Comparison of ENCODE assay signal across 13 cellular contexts in genomic region chr9:132036521-132036920, GRCh38. TPM values are rescaled to one million over a fixed set of nuclear protein-coding genes. Genes with fewer than 3 reads are reported as not detected.
DNase-seq lines count a peak whose midpoint lies in the region; ATAC-seq and TF ChIP-seq lines count a peak whose summit lies in the region.
"Had no signal": no experiment of that assay in that cellular context is flagged by ENCODE, and none has a peak within 500 bp of the region (broad histone marks: within the 10 kb centered on the region; RNA-seq: fewer than 3 reads in every experiment).

No MANE protein-coding gene starts in this region.

- no peak overlapping the region for H3K23ac ChIP-seq in H9 (ENCODE audit: insufficient read length, low read depth, low read length)

- no peak overlapping the region for H2BK15ac ChIP-seq in H9 (ENCODE audit: low read depth, low read length)

- H3K23me2 ChIP-seq in H9 (ENCODE audit: insufficient read length, low read depth, low read length, poor library complexity, severe bottlenecking) = no peaks in the 10 kb centered on the region

- no peak overlapping the region for H2BK12ac ChIP-seq in H9 (ENCODE audit: insufficient read length, low read depth, low read length)

- no peak overlapping the region for H2BK120ac ChIP-seq in H9 (ENCODE audit: low read depth, low read length, poor library complexity, severe bottlenecking)

- no peaks in the 10 kb centered on the region for H3K27me3 ChIP-seq in H9 (ENCODE audit: insufficient read depth, low read length)

- no peak overlapping the region for H4K8ac ChIP-seq in H9 (replicated peaks; ENCODE audit: insufficient read length, low read depth, low read length)

- peaks cover 11% of the 10 kb centered on the region for H3K4me1 ChIP-seq in H9 (ENCODE audit: insufficient read depth, low read length)

- H3T11ph ChIP-seq in H9 (ENCODE audit: low read length) = no peak overlapping the region

- no CpG with 5 or more reads among the region's 5 CpGs for WGBS in H9 (ENCODE audit: extremely low coverage, insufficient read length, low lambda C conversion rate)

- H2BK20ac ChIP-seq in H9 (ENCODE audit: low read depth, low read length, poor library complexity, severe bottlenecking) = no peak overlapping the region

- no peaks in the 10 kb centered on the region for H3K9me3 Mint-ChIP-seq in brain
- no peaks in the 10 kb centered on the region for H3K9me3 Mint-ChIP-seq in progenitor cell of endocrine pancreas (ENCODE audit: low read depth)
- H3K9me3 Mint-ChIP-seq in H9 = no peaks in the 10 kb centered on the region
- H3K9me3 Mint-ChIP-seq: CD4-positive, alpha-beta T cell; GM23338; HFFc6 had no signal

- no peak overlapping the region for H3K9ac ChIP-seq in H9 (ENCODE audit: extremely low read depth, insufficient read length, low read length)

- no peak overlapping the region for H3K56ac ChIP-seq in H9 (ENCODE audit: insufficient read length, low read depth, low read length)

- no peak overlapping the region for H3K4ac ChIP-seq in H9 (ENCODE audit: low read depth, low read length)

- no peak overlapping the region for H3K14ac ChIP-seq in H9 (ENCODE audit: insufficient read depth, low read length)

- no peaks in the 10 kb centered on the region for H3K79me1 ChIP-seq in H9 (ENCODE audit: insufficient read depth, low read depth, low read length, poor library complexity, severe bottlenecking)

- H3K27ac Mint-ChIP-seq in T-helper 17 cell (peak overlapping the region; percentile 57), brain (peak overlapping the region in 3 of 5 experiments; percentile 37 to 89 (median 85)), progenitor cell of endocrine pancreas (peak overlapping the region; percentile 67), H9 (peak overlapping the region in 1 of 3 experiments; percentile 51; a peak in 1 of 7 replicates)
- H3K27ac Mint-ChIP-seq: CD4-positive, alpha-beta T cell; GM23338; HFFc6 had no signal

- no peaks in the 10 kb centered on the region for H4K20me1 ChIP-seq in H9 (ENCODE audit: control insufficient read depth, insufficient read depth, insufficient read length)

- H3K27ac ChIP-seq in H9 (ENCODE audit: insufficient read length, low read depth, low read length) = no peak overlapping the region
- H3K27ac ChIP-seq: C4-2B had no signal

- H3K4me3 Mint-ChIP-seq in T-helper 17 cell = peak overlapping the region; percentile 9
- H3K4me3 Mint-ChIP-seq in brain = peak overlapping the region in 2 of 5 experiments; percentile 5 to 65
- no peak overlapping the region for H3K4me3 Mint-ChIP-seq in progenitor cell of endocrine pancreas (ENCODE audit: low read depth)
- H3K4me3 Mint-ChIP-seq in H9 = no peak overlapping the region
- H3K4me3 Mint-ChIP-seq: CD4-positive, alpha-beta T cell; GM23338; HFFc6 had no signal

- no peak overlapping the region for H4K91ac ChIP-seq in H9 (ENCODE audit: insufficient read length, low read depth, low read length)

- H3K4me1 Mint-ChIP-seq in T-helper 17 cell (peaks cover 41% of the 10 kb centered on the region), brain (peaks cover 72% of the 10 kb centered on the region), progenitor cell of endocrine pancreas (ENCODE audit: low read depth) (peaks cover 20% of the 10 kb centered on the region), H9 (peaks cover 27 to 28% of the 10 kb centered on the region in 2 experiments)

- no peak for ATAC-seq in T-helper 17 cell
- ATAC-seq: GM23338, HCT116 had no signal

- no peak overlapping the region for H3K18ac ChIP-seq in H9 (ENCODE audit: insufficient read length, low read depth, low read length)

- H3K27me3 Mint-ChIP-seq in T-helper 17 cell (no peaks in the 10 kb centered on the region), brain (no peaks in the 10 kb centered on the region), progenitor cell of endocrine pancreas (no peaks in the 10 kb centered on the region), H9 (ENCODE audit: low read depth) (no peaks in the 10 kb centered on the region)
- H3K27me3 Mint-ChIP-seq: CD4-positive, alpha-beta T cell had no signal

- no peak overlapping the region for H4K5ac ChIP-seq in H9 (ENCODE audit: insufficient read length, low read depth, low read length)

- DNase-seq in NCI-H69 (lab: John Stamatoyannopoulos, UW) = peak; percentile 53
- no peak for DNase-seq in T-helper 17 cell
- no peak for DNase-seq in progenitor cell of endocrine pancreas (ENCODE audit: low spot score, unreplicated experiment)
- DNase-seq in HPDE6-E6E7 (ENCODE audit: extremely low spot score) = no peak
- no peak for DNase-seq in H9
- DNase-seq: ACHN; Caco-2; CD4-positive, alpha-beta T cell; HFFc6 had no signal

- no peak overlapping the region for H2BK5ac ChIP-seq in H9 (ENCODE audit: insufficient read length, low read length)

- H2AFZ ChIP-seq in H9 (ENCODE audit: low read length) = no peak overlapping the region
- H2AFZ ChIP-seq: GM23338 had no signal

- H3K36me3 Mint-ChIP-seq in T-helper 17 cell (ENCODE audit: low read depth) (peaks cover 2% of the 10 kb centered on the region), brain (no peaks in the 10 kb centered on the region), progenitor cell of endocrine pancreas (ENCODE audit: insufficient read depth) (peaks cover 2% of the 10 kb centered on the region), H9 (ENCODE audit: insufficient read depth in 1 of 3, low read depth in 3 of 3) (no peaks in the 10 kb centered on the region)

- no peak for TF ChIP-seq CTCF in brain (conservative IDR thresholded peaks at IDR 0.05)
- TF ChIP-seq CTCF in progenitor cell of endocrine pancreas (IDR thresholded peaks at IDR 0.05; ENCODE audit: unreplicated experiment) = no peak
- TF ChIP-seq CTCF in H9 (conservative IDR thresholded peaks at IDR 0.05) = no peak

- no peak overlapping the region for H3K4me2 ChIP-seq in H9 (ENCODE audit: insufficient read depth, insufficient read length, low read length)
- H3K4me2 ChIP-seq: GM23338 had no signal

- H2AK5ac ChIP-seq in H9 (ENCODE audit: insufficient read length, low read length) = no peak overlapping the region

- H3K79me2 ChIP-seq in H9 (ENCODE audit: insufficient read depth, low read length) = no peaks in the 10 kb centered on the region; the same call in 1 of the 2 replicates

- no peaks in the 10 kb centered on the region for H3K9me3 ChIP-seq in T-helper 17 cell (ENCODE audit: control insufficient read depth, low read length, poor library complexity, severe bottlenecking)
- H3K9me3 ChIP-seq in H9 (ENCODE audit: control insufficient read depth, low read depth, low read length) = no peaks in the 10 kb centered on the region
- H3K9me3 ChIP-seq: Caco-2 had no signal

RNA-seq across cellular contexts. Expression of gene MED27, which starts 43.1 kb away (rescaled TPM):
- total RNA-seq in T-helper 17 cell (10 to 100 TPM; 19.2 to 28.9 TPM), progenitor cell of endocrine pancreas (25.1 and 28.2 TPM in 2 replicates), H9 (2021) (33.5 and 34.8 TPM in 2 replicates)
- 82.6 TPM for polyA plus RNA-seq in brain (ENCODE audit: insufficient read depth, low read depth, low replicate concordance)
